ENCODE assay signal across 22 cellular contexts in genomic region chr15:52184721-52185120, GRCh38.
"Had no signal": no experiment of that assay in that cellular context is flagged by ENCODE, and none has a peak within 500 bp of the region (broad histone marks: within the 10 kb centered on the region; RNA-seq: fewer than 3 reads in every experiment).

No MANE protein-coding gene starts in this region.

- H3K4me3 Mint-ChIP-seq: activated CD8-positive, alpha-beta memory T cell treated with anti-CD3 and anti-CD28 coated beads, Interleukin-2, amount 10 ng/mL, durations not matched to agents 7 days and 5 days; activated naive CD8-positive, alpha-beta T cell treated with anti-CD3 and anti-CD28 coated beads, Interleukin-2, amount 50 U/mL, for 24 hours; activated T-cell treated with anti-CD3 and anti-CD28 coated beads, Interleukin-2, amount 50 U/mL, for 4 hours; T-helper 1 cell treated with Interleukin-12 subunit alpha and Interleukin-12 subunit beta and Interleukin-4 antibody, amounts not matched to agents 30 μg/mL and 1 μg/mL, for 36 hours had no signal

- H3K36me3 Mint-ChIP-seq: activated CD8-positive, alpha-beta memory T cell treated with anti-CD3 and anti-CD28 coated beads, Interleukin-2, amount 10 ng/mL, durations not matched to agents 7 days and 5 days; activated naive CD4-positive, alpha-beta T cell treated with anti-CD3 and anti-CD28 coated beads, Interleukin-2, amount 50 U/mL, for 72 hours had no signal

- H3K27ac Mint-ChIP-seq: activated CD8-positive, alpha-beta memory T cell treated with anti-CD3 and anti-CD28 coated beads, Interleukin-2, amount 10 ng/mL, durations not matched to agents 7 days and 5 days; activated naive CD4-positive, alpha-beta T cell treated with anti-CD3 and anti-CD28 coated beads, Interleukin-2, amount 50 U/mL, for 72 hours; activated naive CD8-positive, alpha-beta T cell treated with anti-CD3 and anti-CD28 coated beads, Interleukin-2, amount 50 U/mL, for 24 hours; T-helper 1 cell treated with Interleukin-12 subunit alpha and Interleukin-12 subunit beta and Interleukin-4 antibody, amounts not matched to agents 30 μg/mL and 1 μg/mL, for 36 hours had no signal

- ATAC-seq: activated CD4-positive, CD25-positive, alpha-beta regulatory T cell treated with anti-CD3 and anti-CD28 coated beads, Interleukin-2, amount 50 U/mL, for 24 hours; activated CD8-positive, alpha-beta memory T cell treated with anti-CD3 and anti-CD28 coated beads, Interleukin-2, amount 10 ng/mL, durations not matched to agents 7 days and 5 days; activated naive CD4-positive, alpha-beta T cell treated with anti-CD3 and anti-CD28 coated beads, Interleukin-2, amount 50 U/mL, for 72 hours; activated naive CD8-positive, alpha-beta T cell treated with anti-CD3 and anti-CD28 coated beads, Interleukin-2, amount 50 U/mL, for 24 hours; activated T-cell treated with anti-CD3 and anti-CD28 coated beads, Interleukin-2, amount 50 U/mL, for 4 hours had no signal

- DNase-seq: activated CD4-positive, alpha-beta T cell treated with anti-CD3 and anti-CD28 coated beads for 4 hours; activated CD4-positive, alpha-beta T cell treated with anti-CD3 and anti-CD28 coated beads, Interleukin-2, amount 50 U/mL, for 4 hours; activated CD8-positive, alpha-beta memory T cell treated with anti-CD3 and anti-CD28 coated beads, Interleukin-2, amount 10 ng/mL, durations not matched to agents 7 days and 5 days; activated effector memory CD4-positive, alpha-beta T cell treated with anti-CD3 and anti-CD28 coated beads, Interleukin-2, amount 50 U/mL, for 16 hours; activated naive CD4-positive, alpha-beta T cell treated with Interleukin-2 at 50 U/mL for 16 hours; activated naive CD8-positive, alpha-beta T cell treated with anti-CD3 and anti-CD28 coated beads, Interleukin-2, amount 50 U/mL, for 24 hours; activated T-cell treated with anti-CD3 and anti-CD28 coated beads, Interleukin-2, amount 50 U/mL, for 4 hours; amniotic stem cell; brain microvascular endothelial cell; MG63; NCI-H1105; NCI-H1436; NCI-H187; NCI-H2081; NCI-H446; Peyer's patch; SHP77 had no signal

- H3K27ac ChIP-seq: brain microvascular endothelial cell, Peyer's patch, RWPE1, SJSA1 had no signal

- H3K9me3 ChIP-seq: Peyer's patch, SJSA1 had no signal

- H3K27me3 ChIP-seq: brain microvascular endothelial cell, MG63, Peyer's patch, SJSA1 had no signal

- H3K4me3 ChIP-seq: MG63, Peyer's patch, SJSA1 had no signal

- H3K27me3 Mint-ChIP-seq: activated CD8-positive, alpha-beta memory T cell treated with anti-CD3 and anti-CD28 coated beads, Interleukin-2, amount 10 ng/mL, durations not matched to agents 7 days and 5 days; activated naive CD8-positive, alpha-beta T cell treated with anti-CD3 and anti-CD28 coated beads, Interleukin-2, amount 50 U/mL, for 24 hours had no signal

- H3K9me3 Mint-ChIP-seq: activated naive CD4-positive, alpha-beta T cell treated with anti-CD3 and anti-CD28 coated beads, Interleukin-2, amount 50 U/mL, for 72 hours; activated naive CD8-positive, alpha-beta T cell treated with anti-CD3 and anti-CD28 coated beads, Interleukin-2, amount 50 U/mL, for 24 hours; activated T-cell treated with anti-CD3 and anti-CD28 coated beads, Interleukin-2, amount 50 U/mL, for 4 hours had no signal

- H3K4me1 ChIP-seq: Peyer's patch had no signal

- H3K36me3 ChIP-seq: brain microvascular endothelial cell, MG63, Peyer's patch, SJSA1 had no signal
